21 cellular contexts compared by ENCODE assay signal in the genomic region with DNA sequence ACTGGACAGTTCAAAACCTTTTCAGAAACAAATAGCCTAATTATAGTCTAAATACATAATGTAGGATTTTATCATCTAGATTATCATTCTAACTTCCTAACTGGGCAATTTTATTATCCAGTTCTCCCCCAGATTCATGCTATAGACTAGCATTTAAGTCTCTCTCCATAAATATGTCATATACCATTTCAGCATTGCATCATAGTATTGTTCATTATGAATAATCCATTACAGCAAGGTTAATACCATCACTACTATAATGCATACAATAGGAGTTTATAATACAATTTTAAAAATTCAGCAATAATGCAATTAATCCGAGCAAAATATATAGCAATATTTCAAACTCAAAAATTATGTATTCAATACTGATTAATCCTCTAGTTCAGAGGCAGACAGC.
"Had no signal": no experiment of that assay in that cellular context is flagged by ENCODE, and none has a peak within 500 bp of the region (broad histone marks: within the 10 kb centered on the region; RNA-seq: fewer than 3 reads in every experiment).

No MANE protein-coding gene starts in this region.

- DNase-seq: Kasumi-1, MM.1S, NCI-H1092 treated with DMSO at 0.1 percent for 48 hours, NCI-H1436, NCI-H187, NCI-H2029, NCI-H2081 treated with DMSO at 0.1 percent for 48 hours, NCI-H2171, NCI-H226, NCI-H446, NCI-H510A, NCI-H524 treated with DMSO at 0.1 percent for 48 hours, NCI-H69, NCI-H774, RPMI8226, SHP77 had no signal

- H3K4me2 ChIP-seq: KMS-11 had no signal

- H3K9ac ChIP-seq: KMS-11 had no signal

- H3K27ac ChIP-seq: HL-60, KMS-11 had no signal

- ATAC-seq: SK-N-SH treated with all-trans-retinoic acid at 6 μM for 48 hours had no signal

- FAIRE-seq: HTR-8/SVneo, RCC 7860 had no signal
